17 cellular contexts compared by ENCODE assay signal in genomic region chr14:99586054-99586760, GRCh38. TPM values are rescaled to one million over a fixed set of nuclear protein-coding genes. Genes with fewer than 3 reads are reported as not detected.
"Had no signal": no experiment of that assay in that cellular context is flagged by ENCODE, and none has a peak within 500 bp of the region (broad histone marks: within the 10 kb centered on the region; RNA-seq: fewer than 3 reads in every experiment).

No MANE protein-coding gene starts in this region.

- DNase-seq: activated B cell treated with CpG ODN at 0.5 μM for 24 hours; activated CD4-positive, alpha-beta T cell treated with anti-CD3 and anti-CD28 coated beads, Interleukin-2, amount 10 ng/mL, durations not matched to agents 24 days and 14 days; activated naive CD4-positive, alpha-beta T cell treated with Interleukin-2 at 50 U/mL for 16 hours; activated naive CD8-positive, alpha-beta T cell treated with anti-CD3 and anti-CD28 coated beads, Interleukin-2, amount 50 U/mL, for 24 hours; caudate nucleus; effector CD8-positive, alpha-beta T cell; heart right ventricle; occipital lobe; stimulated activated CD4-positive, alpha-beta T cell treated with anti-CD3 and anti-CD28 coated beads, Interleukin-12 subunit alpha, Interleukin-12 subunit beta, amount 100 ng/mL, for 4 hours; stimulated activated naive CD4-positive, alpha-beta T cell treated with Interleukin-2 at 50 U/mL for 16 hours; testis had no signal

- H3K27me3 Mint-ChIP-seq: activated B cell treated with CpG ODN at 0.5 μM for 24 hours; activated CD4-positive, alpha-beta T cell treated with anti-CD3 and anti-CD28 coated beads, Interleukin-2, amount 10 ng/mL, durations not matched to agents 24 days and 14 days; activated naive CD8-positive, alpha-beta T cell treated with anti-CD3 and anti-CD28 coated beads, Interleukin-2, amount 50 U/mL, for 24 hours; natural killer cell treated with Interleukin-12 subunit alpha and Interleukin-12 subunit beta and Interleukin-15 and Interleukin-18, amount 100 ng/mL, for 72 hours had no signal

- H3K4me1 Mint-ChIP-seq: activated B cell treated with CpG ODN at 0.5 μM for 24 hours; activated naive CD8-positive, alpha-beta T cell treated with anti-CD3 and anti-CD28 coated beads, Interleukin-2, amount 50 U/mL, for 24 hours had no signal

- ATAC-seq: natural killer cell treated with Interleukin-12 subunit alpha and Interleukin-12 subunit beta and Interleukin-15 and Interleukin-18, amount 100 ng/mL, for 72 hours; sciatic nerve had no signal

- H3K9me3 Mint-ChIP-seq: activated B cell treated with CpG ODN at 0.5 μM for 24 hours; activated CD4-positive, alpha-beta T cell treated with anti-CD3 and anti-CD28 coated beads, Interleukin-2, amount 10 ng/mL, durations not matched to agents 24 days and 14 days; activated naive CD8-positive, alpha-beta T cell treated with anti-CD3 and anti-CD28 coated beads, Interleukin-2, amount 50 U/mL, for 24 hours; activated T-helper 1 cell treated with anti-CD3 and anti-CD28 coated beads, Interleukin-12 subunit alpha, Interleukin-12 subunit beta, Interleukin-2, Interleukin-4 antibody, amounts not matched to agents 30 ng/mL and 10 ng/mL and 1 ng/mL, durations not matched to agents 14 hours and 24 hours and 36 hours; natural killer cell treated with Interleukin-12 subunit alpha and Interleukin-12 subunit beta and Interleukin-15 and Interleukin-18, amount 100 ng/mL, for 72 hours; T-helper 1 cell treated with Interleukin-12 subunit alpha and Interleukin-12 subunit beta and Interleukin-4 antibody, amounts not matched to agents 30 μg/mL and 1 μg/mL, for 36 hours had no signal

- H3K36me3 Mint-ChIP-seq: natural killer cell treated with Interleukin-12 subunit alpha and Interleukin-12 subunit beta and Interleukin-15 and Interleukin-18, amount 100 ng/mL, for 72 hours had no signal

- H3K36me3 ChIP-seq: heart right ventricle, prostate gland had no signal

- H3K4me3 Mint-ChIP-seq: activated B cell treated with CpG ODN at 0.5 μM for 24 hours; activated CD4-positive, alpha-beta T cell treated with anti-CD3 and anti-CD28 coated beads, Interleukin-2, amount 10 ng/mL, durations not matched to agents 24 days and 14 days; activated naive CD8-positive, alpha-beta T cell treated with anti-CD3 and anti-CD28 coated beads, Interleukin-2, amount 50 U/mL, for 24 hours; activated T-helper 1 cell treated with anti-CD3 and anti-CD28 coated beads, Interleukin-12 subunit alpha, Interleukin-12 subunit beta, Interleukin-2, Interleukin-4 antibody, amounts not matched to agents 30 ng/mL and 10 ng/mL and 1 ng/mL, durations not matched to agents 14 hours and 24 hours and 36 hours; natural killer cell treated with Interleukin-12 subunit alpha and Interleukin-12 subunit beta and Interleukin-15 and Interleukin-18, amount 100 ng/mL, for 72 hours; T-helper 1 cell treated with Interleukin-12 subunit alpha and Interleukin-12 subunit beta and Interleukin-4 antibody, amounts not matched to agents 30 μg/mL and 1 μg/mL, for 36 hours had no signal

- H3K27ac ChIP-seq: coronary artery, prostate gland, testis had no signal

- H3K27me3 ChIP-seq: heart right ventricle, testis had no signal

- H3K4me3 ChIP-seq: coronary artery, heart right ventricle, prostate gland, testis had no signal

- H3K27ac Mint-ChIP-seq: activated B cell treated with CpG ODN at 0.5 μM for 24 hours; activated CD4-positive, alpha-beta T cell treated with anti-CD3 and anti-CD28 coated beads, Interleukin-2, amount 10 ng/mL, durations not matched to agents 24 days and 14 days; activated naive CD8-positive, alpha-beta T cell treated with anti-CD3 and anti-CD28 coated beads, Interleukin-2, amount 50 U/mL, for 24 hours; activated T-helper 1 cell treated with anti-CD3 and anti-CD28 coated beads, Interleukin-12 subunit alpha, Interleukin-12 subunit beta, Interleukin-2, Interleukin-4 antibody, amounts not matched to agents 30 ng/mL and 10 ng/mL and 1 ng/mL, durations not matched to agents 14 hours and 24 hours and 36 hours; natural killer cell treated with Interleukin-12 subunit alpha and Interleukin-12 subunit beta and Interleukin-15 and Interleukin-18, amount 100 ng/mL, for 72 hours; T-helper 1 cell treated with Interleukin-12 subunit alpha and Interleukin-12 subunit beta and Interleukin-4 antibody, amounts not matched to agents 30 μg/mL and 1 μg/mL, for 36 hours had no signal

- H3K9me3 ChIP-seq: heart right ventricle, prostate gland, testis had no signal

RNA-seq across cellular contexts. Expression of gene HHIPL1, which starts 58.7 kb away (rescaled TPM):
- total RNA-seq: activated B cell treated with CpG ODN at 0.5 μM for 24 hours; activated CD4-positive, alpha-beta T cell treated with anti-CD3 and anti-CD28 coated beads, Interleukin-2, amount 10 ng/mL, durations not matched to agents 24 days and 14 days; activated T-helper 1 cell treated with anti-CD3 and anti-CD28 coated beads, Interleukin-12 subunit alpha, Interleukin-12 subunit beta, Interleukin-2, Interleukin-4 antibody, amounts not matched to agents 30 ng/mL and 10 ng/mL and 1 ng/mL, durations not matched to agents 14 hours and 24 hours and 36 hours; natural killer cell treated with Interleukin-12 subunit alpha and Interleukin-12 subunit beta and Interleukin-15 and Interleukin-18, amount 100 ng/mL, for 72 hours had no signal
